ENCODE assay signal across 17 cellular contexts in the genomic region with DNA sequence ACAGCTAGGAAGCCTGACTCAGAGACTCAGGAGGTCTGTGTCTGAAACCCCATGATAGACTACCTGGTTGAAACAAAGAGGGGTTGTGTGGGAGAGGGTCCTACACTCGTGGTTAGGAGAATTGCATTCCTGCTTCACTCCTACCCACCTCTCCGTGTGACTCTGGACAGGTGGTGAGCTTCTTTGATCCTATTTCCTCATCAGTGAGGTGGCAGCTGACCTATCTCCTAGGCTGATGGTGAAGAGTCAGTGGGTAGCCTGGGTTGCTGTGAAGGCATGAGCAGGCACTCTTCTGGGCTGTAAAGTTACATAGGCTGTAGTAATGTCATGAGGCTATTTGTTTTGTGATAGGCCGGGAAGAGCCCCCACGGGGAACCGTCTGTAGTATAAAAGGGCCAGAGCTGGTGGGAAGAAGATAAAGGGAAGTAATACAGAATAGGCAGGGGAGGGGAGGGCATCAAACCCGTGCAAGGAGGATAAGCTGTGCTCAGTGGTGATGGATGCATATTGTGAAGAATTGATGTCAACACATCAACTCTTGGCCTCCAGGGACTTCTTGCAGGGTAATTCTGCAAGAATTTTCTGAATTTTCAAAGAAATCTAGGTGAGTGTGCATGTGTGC. TPM values are rescaled to one million over a fixed set of nuclear protein-coding genes. Genes with fewer than 3 reads are reported as not detected.
A peak's percentile ranks its signal among the peaks of the same experiment; 100 is the strongest.
DNase-seq lines count a peak whose midpoint lies in the region; ATAC-seq and TF ChIP-seq lines count a peak whose summit lies in the region.
"Had no signal": no experiment of that assay in that cellular context is flagged by ENCODE, and none has a peak within 500 bp of the region (broad histone marks: within the 10 kb centered on the region; RNA-seq: fewer than 3 reads in every experiment).

No MANE protein-coding gene starts in this region.

- TF ChIP-seq POLR2A in spleen (IDR thresholded peaks at IDR 0.05): no peak

- H3K4me1 ChIP-seq in MM.1S (ENCODE audit: low read length) (peaks cover 86% of the 10 kb centered on the region), spleen (peaks cover 37 to 100% (median 84%) of the 10 kb centered on the region in 6 donors)

- H3K27me3 ChIP-seq in MM.1S (replicated peaks; ENCODE audit: insufficient read depth, low read length) (no peaks in the 10 kb centered on the region), spleen (replicated peaks in 1 of 7) (no peaks in the 10 kb centered on the region)

- intact Hi-C loops in spleen (cut with DNase I; ENCODE audit: low total_unique reads): no loop called here

- H3K9me3 Mint-ChIP-seq in activated T-cell treated with anti-CD3 and anti-CD28 coated beads, Interleukin-2, amount 50 U/mL, for 72 hours: no peaks in the 10 kb centered on the region
- H3K9me3 Mint-ChIP-seq in central memory CD8-positive, alpha-beta T cell: no peaks in the 10 kb centered on the region
- H3K9me3 Mint-ChIP-seq: T-helper 1 cell treated with Interleukin-12 subunit alpha and Interleukin-12 subunit beta and Interleukin-4 antibody, amounts not matched to agents 30 μg/mL and 1 μg/mL, for 36 hours had no signal

- peaks cover 0 to 6% of the 10 kb centered on the region in 2 donors for H3K36me3 Mint-ChIP-seq in activated T-cell treated with anti-CD3 and anti-CD28 coated beads, Interleukin-2, amount 50 U/mL, for 72 hours (ENCODE audit: insufficient read depth in 2 of 2)
- H3K36me3 Mint-ChIP-seq in central memory CD8-positive, alpha-beta T cell (ENCODE audit: insufficient read depth): peaks cover 6% of the 10 kb centered on the region

- no peaks in the 10 kb centered on the region for H4K20me1 ChIP-seq in MM.1S (ENCODE audit: insufficient read depth, low read length)

- WGBS in spleen, 5 donors: 44 to 60% (median 45%) methylated on average over 6 of the region's 6 CpGs

- H3K4me3 Mint-ChIP-seq in activated T-cell treated with anti-CD3 and anti-CD28 coated beads, Interleukin-2, amount 50 U/mL, for 72 hours: no peak overlapping the region
- H3K4me3 Mint-ChIP-seq in central memory CD8-positive, alpha-beta T cell: no peak overlapping the region
- H3K4me3 Mint-ChIP-seq: T-helper 1 cell treated with Interleukin-12 subunit alpha and Interleukin-12 subunit beta and Interleukin-4 antibody, amounts not matched to agents 30 μg/mL and 1 μg/mL, for 36 hours had no signal

- ATAC-seq in activated T-cell treated with anti-CD3 and anti-CD28 coated beads, Interleukin-2, amount 50 U/mL, for 72 hours (replicated peaks in 1 of 2): no peak
- no peak for ATAC-seq in central memory CD8-positive, alpha-beta T cell (replicated peaks; ENCODE audit: extremely low read depth, poor library complexity, severe bottlenecking)
- ATAC-seq in GM21529 (IDR thresholded peaks at IDR 0.05; ENCODE audit: unreplicated experiment): no peak
- ATAC-seq: HCT116 had no signal

- no peaks in the 10 kb centered on the region for H3K27me3 Mint-ChIP-seq in activated T-cell treated with anti-CD3 and anti-CD28 coated beads, Interleukin-2, amount 50 U/mL, for 72 hours (ENCODE audit: low read depth)
- no peaks in the 10 kb centered on the region for H3K27me3 Mint-ChIP-seq in central memory CD8-positive, alpha-beta T cell
- H3K27me3 Mint-ChIP-seq: progenitor cell of endocrine pancreas had no signal

- no peak overlapping the region for H2AFZ ChIP-seq in MM.1S (ENCODE audit: low read length)

- peaks cover 86% of the 10 kb centered on the region for H3K79me2 ChIP-seq in MM.1S (ENCODE audit: low read length)

- peak overlapping the region; percentile 39 for H3K27ac Mint-ChIP-seq in activated T-cell treated with anti-CD3 and anti-CD28 coated beads, Interleukin-2, amount 50 U/mL, for 72 hours
- peak overlapping the region; percentile 25 for H3K27ac Mint-ChIP-seq in central memory CD8-positive, alpha-beta T cell (ENCODE audit: low read depth)
- H3K27ac Mint-ChIP-seq: progenitor cell of endocrine pancreas; T-helper 1 cell treated with Interleukin-12 subunit alpha and Interleukin-12 subunit beta and Interleukin-4 antibody, amounts not matched to agents 30 μg/mL and 1 μg/mL, for 36 hours had no signal

- H3K4me2 ChIP-seq in MM.1S (ENCODE audit: low read depth, low read length): peak overlapping the region; percentile 76

- no peaks in the 10 kb centered on the region for H3K9me2 ChIP-seq in MM.1S (replicated peaks; ENCODE audit: insufficient read depth, low read length)

- H3K9me3 ChIP-seq in MM.1S (replicated peaks; ENCODE audit: insufficient read depth, low read length) (no peaks in the 10 kb centered on the region), spleen (peaks cover 0 to under 1% (median 0%) of the 10 kb centered on the region in 8 donors)

- peaks cover 60% of the 10 kb centered on the region for H3F3A ChIP-seq in MM.1S (ENCODE audit: insufficient read depth, low read length)

- TF ChIP-seq CTCF in MM.1S (IDR thresholded peaks at IDR 0.05; ENCODE audit: low read length) (no peak), spleen (IDR thresholded peaks at IDR 0.05 in 8 of 11, conservative IDR thresholded peaks at IDR 0.05 in 3 of 11) (no peak)

- H3K36me3 ChIP-seq in MM.1S (replicated peaks; ENCODE audit: insufficient read depth, low read length) (no peaks in the 10 kb centered on the region), spleen (peaks cover 0 to 61% (median 0%) of the 10 kb centered on the region in 6 donors)

- peaks cover 34% of the 10 kb centered on the region for H3K4me1 Mint-ChIP-seq in activated T-cell treated with anti-CD3 and anti-CD28 coated beads, Interleukin-2, amount 50 U/mL, for 72 hours (ENCODE audit: low read depth)
- H3K4me1 Mint-ChIP-seq in central memory CD8-positive, alpha-beta T cell: peaks cover 86% of the 10 kb centered on the region

- H3K27ac ChIP-seq in MM.1S (ENCODE audit: low read length) (peak overlapping the region; percentile 87), spleen (peak overlapping the region in 7 of 8 donors; percentile 8 to 79 (median 60))
- H3K27ac ChIP-seq: C4-2B had no signal

- peak overlapping the region; percentile 44 for H3K9ac ChIP-seq in MM.1S (ENCODE audit: low read length)

- peak overlapping the region; percentile 32 for H3K4me3 ChIP-seq in MM.1S (ENCODE audit: low read length)
- H3K4me3 ChIP-seq in spleen: no peak overlapping the region

- DNase-seq in activated T-cell treated with anti-CD3 and anti-CD28 coated beads, Interleukin-2, amount 50 U/mL, for 72 hours: no peak
- DNase-seq in activated T-cell treated with anti-CD3 and anti-CD28 coated beads, Interleukin-2, amount 50 U/mL, for 1 hour: no peak
- DNase-seq in MM.1S (no peak), spleen (no peak), DMS114 treated with DMSO at 0.1 percent for 48 hours (lab: John Stamatoyannopoulos, UW; ENCODE audit: unreplicated experiment) (no peak), NCI-H2227 (lab: John Stamatoyannopoulos, UW; ENCODE audit: unreplicated experiment) (no peak)
- no peak for DNase-seq in central memory CD8-positive, alpha-beta T cell (ENCODE audit: low spot score in 2 of 2)
- DNase-seq: anterior cingulate cortex; NCI-H1694; NK-92 treated with Interleukin-12 subunit alpha and Interleukin-12 subunit beta, amount 100 ng/mL, for 24 hours; stimulated activated naive CD4-positive, alpha-beta T cell; trophoblast cell had no signal

RNA-seq across cellular contexts. Expression of a gene that starts 20.8 kb away (rescaled TPM):
- total RNA-seq in activated T-cell treated with anti-CD3 and anti-CD28 coated beads, Interleukin-2, amount 50 U/mL, for 72 hours: 1 to 10 TPM; 3.2 to 5.6 TPM
- total RNA-seq in spleen: 1 to 10 TPM; 2.8 to 6.6 (median 4.8) TPM
- 1 to 10 TPM; 2.6 to 5.5 (median 4.7) TPM for polyA plus RNA-seq in spleen

RNA-seq across cellular contexts. Expression of a gene that starts 20.9 kb away (rescaled TPM):
- 10 to 100 TPM; 25.5 to 33.7 TPM for total RNA-seq in activated T-cell treated with anti-CD3 and anti-CD28 coated beads, Interleukin-2, amount 50 U/mL, for 72 hours
- 100 to 1,000 TPM in 4 of 7 donors, 10 to 100 TPM in 3; 83.4 to 126 (median 110) TPM for total RNA-seq in spleen
- 10 to 100 TPM; 32.6 to 44.4 (median 33.7) TPM for polyA plus RNA-seq in spleen

RNA-seq across cellular contexts. Expression of a gene that starts 53.6 kb away (rescaled TPM):
- 10 to 100 TPM; 32.1 to 35.2 TPM for total RNA-seq in activated T-cell treated with anti-CD3 and anti-CD28 coated beads, Interleukin-2, amount 50 U/mL, for 72 hours
- 10 to 100 TPM; 14.3 to 29.0 (median 22.2) TPM for total RNA-seq in spleen
- 10 to 100 TPM in 2 of 3 donors, 1 to 10 TPM in 1; 6.5 to 15.1 (median 13.3) TPM for polyA plus RNA-seq in spleen

RNA-seq across cellular contexts. Expression of a gene that starts 53.8 kb away (rescaled TPM):
- total RNA-seq in activated T-cell treated with anti-CD3 and anti-CD28 coated beads, Interleukin-2, amount 50 U/mL, for 72 hours: 1 to 10 TPM; 7.3 to 7.9 TPM
- total RNA-seq in spleen: 10 to 100 TPM; 11.8 to 17.8 (median 14.9) TPM
- polyA plus RNA-seq in spleen: 10 to 100 TPM in 1 of 3 donors, 1 to 10 TPM in 2; 7.1 to 12.0 (median 9.4) TPM
